ENCODE assay signal across 19 cellular contexts in genomic region chr2:111522231-111522768, GRCh38.
DNase-seq lines count a peak whose midpoint lies in the region; ATAC-seq and TF ChIP-seq lines count a peak whose summit lies in the region.
"Had no signal": no experiment of that assay in that cellular context is flagged by ENCODE, and none has a peak within 500 bp of the region (broad histone marks: within the 10 kb centered on the region; RNA-seq: fewer than 3 reads in every experiment).

No MANE protein-coding gene starts in this region.

- peak; percentile 42 to 65 for ATAC-seq in gastrocnemius medialis
- ATAC-seq: T-helper 17 cell, upper lobe of right lung had no signal

- no peak overlapping the region for H4K5ac ChIP-seq in mesendoderm (ENCODE audit: low read length)

- H3K18ac ChIP-seq in mesendoderm (ENCODE audit: low read length) = no peak overlapping the region

- no peak overlapping the region for H2BK120ac ChIP-seq in mesendoderm (ENCODE audit: low read depth, low read length)

- no peak overlapping the region for H3K56ac ChIP-seq in mesendoderm (ENCODE audit: low read length)

- TF ChIP-seq POLR2A in gastrocnemius medialis (IDR thresholded peaks at IDR 0.05) = no peak
- no peak for TF ChIP-seq POLR2A in sigmoid colon (IDR thresholded peaks at IDR 0.05)

- H3K4me3 ChIP-seq in GM23248 (no peak overlapping the region), gastrocnemius medialis (no peak overlapping the region), mesendoderm (ENCODE audit: low read length) (no peak overlapping the region), sigmoid colon (no peak overlapping the region)
- H3K4me3 ChIP-seq: colonic mucosa, upper lobe of right lung had no signal

- H3K36me3 ChIP-seq in GM23248 (ENCODE audit: low read depth) (no peaks in the 10 kb centered on the region), gastrocnemius medialis (no peaks in the 10 kb centered on the region), mesendoderm (ENCODE audit: control insufficient read depth, insufficient read depth, low read length) (no peaks in the 10 kb centered on the region), sigmoid colon (no peaks in the 10 kb centered on the region)
- H3K36me3 ChIP-seq: colonic mucosa, upper lobe of right lung had no signal

- no peak overlapping the region for H2BK5ac ChIP-seq in mesendoderm (ENCODE audit: low read length)

- H4K20me1 ChIP-seq in GM23248 (ENCODE audit: insufficient read depth) = no peaks in the 10 kb centered on the region

- H3K4ac ChIP-seq in mesendoderm (ENCODE audit: low read depth, low read length) = no peak overlapping the region

- H3F3A ChIP-seq in GM23248 (ENCODE audit: insufficient read depth) = no peaks in the 10 kb centered on the region

- no peak overlapping the region for H2AK5ac ChIP-seq in mesendoderm (ENCODE audit: low read length)

- H3K4me1 ChIP-seq in GM23248 (ENCODE audit: insufficient read depth) (peaks cover 9% of the 10 kb centered on the region), gastrocnemius medialis (no peaks in the 10 kb centered on the region), mesendoderm (ENCODE audit: control insufficient read depth, low read depth, low read length) (no peaks in the 10 kb centered on the region), sigmoid colon (no peaks in the 10 kb centered on the region)
- H3K4me1 ChIP-seq: colonic mucosa had no signal

- no peaks in the 10 kb centered on the region for H3K9me3 ChIP-seq in GM23248 (ENCODE audit: low read depth)
- no peaks in the 10 kb centered on the region for H3K9me3 ChIP-seq in gastrocnemius medialis
- no peaks in the 10 kb centered on the region for H3K9me3 ChIP-seq in sigmoid colon
- H3K9me3 ChIP-seq: colonic mucosa, upper lobe of right lung had no signal

- no peak overlapping the region for H3K23ac ChIP-seq in mesendoderm (ENCODE audit: low read length)

- in situ Hi-C loops in GM23248 (cut with MboI) = no loop called here
- in situ Hi-C loops in gastrocnemius medialis (cut with MboI; ENCODE audit: low sequenced_read_pairs in 4 of 4) = no loop called here

- 25 to 32% methylated on average over 5 of the region's 5 CpGs for WGBS in GM23248 (ENCODE audit: low coverage in 1 of 2, low lambda C conversion rate in 2 of 2, missing lambda C conversion rate in 2 of 2), 2 experiments
- no CpG with 5 or more reads among the region's 5 CpGs for WGBS in mesendoderm (ENCODE audit: extremely low coverage, insufficient coverage, low lambda C conversion rate)
- 62 to 67% methylated on average over 5 of the region's 5 CpGs for WGBS in sigmoid colon, 2 donors

- intact Hi-C loops in gastrocnemius medialis (cut with DNase I; ENCODE audit: low total_unique reads) = no loop called here
- intact Hi-C loops in sigmoid colon (cut with DNase I) = no loop called here

- H3K79me2 ChIP-seq in GM23248 (ENCODE audit: insufficient read depth) = no peaks in the 10 kb centered on the region
- H3K79me2 ChIP-seq in mesendoderm (ENCODE audit: control insufficient read depth, insufficient read depth, low read length) = no peaks in the 10 kb centered on the region

- H3K79me1 ChIP-seq in mesendoderm (ENCODE audit: low read length) = no peaks in the 10 kb centered on the region

- no peak overlapping the region for H4K8ac ChIP-seq in mesendoderm (ENCODE audit: low read depth, low read length)

- no peak for TF ChIP-seq EP300 in sigmoid colon (IDR thresholded peaks at IDR 0.05)

- H2BK15ac ChIP-seq in mesendoderm (replicated peaks; ENCODE audit: low read depth) = no peak overlapping the region

- peak; percentile 43 for DNase-seq in GM23248
- peak; percentile 38 for DNase-seq in brain pericyte (ENCODE audit: low read depth, low spot score)
- peak; percentile 92 for DNase-seq in iris pigment epithelial cell (ENCODE audit: low read depth)
- no peak for DNase-seq in gastrocnemius medialis
- no peak for DNase-seq in mesendoderm
- DNase-seq in DMS53 (lab: John Stamatoyannopoulos, UW) = no peak
- no peak for DNase-seq in effector CD4-positive, alpha-beta T cell
- no peak for DNase-seq in sigmoid colon
- DNase-seq: activated B cell treated with CpG ODN at 0.5 μM for 24 hours; amygdala; colonic mucosa; kidney; NCI-H1105; NK-92 treated with Interleukin-12 subunit alpha and Interleukin-12 subunit beta, amount 100 ng/mL, for 24 hours; nucleus accumbens; stimulated activated naive CD4-positive, alpha-beta T cell; T-helper 17 cell; upper lobe of right lung had no signal

- no peak overlapping the region for H3K27ac ChIP-seq in GM23248
- H3K27ac ChIP-seq in gastrocnemius medialis = peak overlapping the region in 1 of 4 donors; percentile 0
- no peak overlapping the region for H3K27ac ChIP-seq in mesendoderm (ENCODE audit: low read depth, low read length)
- H3K27ac ChIP-seq in sigmoid colon = peak overlapping the region in 1 of 4 donors; percentile 8
- H3K27ac ChIP-seq: colonic mucosa, epithelial cell of prostate, upper lobe of right lung had no signal

- H3K27me3 ChIP-seq in GM23248 (replicated peaks; ENCODE audit: insufficient read depth) = no peaks in the 10 kb centered on the region
- no peaks in the 10 kb centered on the region for H3K27me3 ChIP-seq in gastrocnemius medialis
- no peaks in the 10 kb centered on the region for H3K27me3 ChIP-seq in mesendoderm (ENCODE audit: insufficient read depth, low read length, poor library complexity)
- H3K27me3 ChIP-seq in sigmoid colon = no peaks in the 10 kb centered on the region
- H3K27me3 ChIP-seq: colonic mucosa, upper lobe of right lung had no signal

- TF ChIP-seq CTCF in gastrocnemius medialis (IDR thresholded peaks at IDR 0.05 in 4 of 5, conservative IDR thresholded peaks at IDR 0.05 in 1 of 5) (no peak), sigmoid colon (IDR thresholded peaks at IDR 0.05) (no peak)

- no peak overlapping the region for H3K9ac ChIP-seq in GM23248
- no peak overlapping the region for H3K9ac ChIP-seq in mesendoderm (ENCODE audit: low read length)

- no peak overlapping the region for H3K4me2 ChIP-seq in GM23248 (ENCODE audit: unreplicated experiment)
- no peak overlapping the region for H3K4me2 ChIP-seq in mesendoderm (ENCODE audit: low read length)

- peak overlapping the region; percentile 53 for H2AFZ ChIP-seq in GM23248

- H3K9me2 ChIP-seq in GM23248 (ENCODE audit: insufficient read depth) = no peaks in the 10 kb centered on the region

Comparison
In these comparisons a context has a peak if more than half of its experiments do, and no peak if none do; other contexts are left out.
1. DNase-seq: peak in GM23248 (single experiment), brain pericyte (single experiment) and iris pigment epithelial cell (single experiment); none in gastrocnemius medialis (0 of 2), mesendoderm (single experiment), DMS53 (single experiment), effector CD4-positive, alpha-beta T cell (single experiment) and sigmoid colon (single experiment).